Comparison of ENCODE assay signal across 3 cellular contexts in genomic region chr5:119820608-119821007, GRCh38.
"Had no signal": no experiment of that assay in that cellular context is flagged by ENCODE, and none has a peak within 500 bp of the region (broad histone marks: within the 10 kb centered on the region; RNA-seq: fewer than 3 reads in every experiment).

No MANE protein-coding gene starts in this region.

- DNase-seq: GDM1, GF-D8 had no signal

- H3K4me3 ChIP-seq: GM12878 had no signal
